ENCODE assay signal across 1 cellular context in the genomic region with DNA sequence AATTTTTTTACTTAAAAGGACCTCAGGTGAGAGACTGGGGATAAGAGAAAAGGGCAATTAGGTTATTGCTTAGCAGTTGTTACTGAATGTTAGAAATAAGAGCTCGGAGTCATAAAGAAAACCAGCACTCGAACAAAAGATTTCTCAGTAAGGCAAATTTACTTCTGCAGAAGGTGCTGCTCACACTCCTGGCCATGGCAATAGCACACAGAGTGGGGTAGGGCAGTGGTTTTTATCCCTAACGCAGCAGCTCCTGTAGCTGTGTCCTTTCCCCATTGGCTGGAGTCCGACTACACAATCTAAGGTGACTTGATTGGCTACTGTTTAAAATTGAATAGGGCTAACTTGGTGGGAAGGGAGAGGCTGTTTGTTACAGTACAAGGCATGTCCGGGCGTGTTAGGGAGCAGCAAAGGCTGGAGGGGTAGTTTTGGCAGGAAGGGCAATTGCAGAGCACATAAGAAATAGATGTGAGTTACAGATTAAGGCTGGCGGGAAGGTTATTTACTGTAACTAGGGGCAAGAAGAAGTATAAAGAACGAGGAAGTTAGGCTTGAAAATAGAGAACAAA.
TF ChIP-seq lines count a peak whose summit lies in the region.

No MANE protein-coding gene starts in this region.

TF ChIP-seq in WTC11, 78 proteins besides CTCF, POLR2A, EP300 and RAD21 (continued from another document):
- TF ChIP-seq USF2 (CRISPR knock-in tag; IDR thresholded peaks at IDR 0.05): no peak
- TF ChIP-seq, protein P1, sequence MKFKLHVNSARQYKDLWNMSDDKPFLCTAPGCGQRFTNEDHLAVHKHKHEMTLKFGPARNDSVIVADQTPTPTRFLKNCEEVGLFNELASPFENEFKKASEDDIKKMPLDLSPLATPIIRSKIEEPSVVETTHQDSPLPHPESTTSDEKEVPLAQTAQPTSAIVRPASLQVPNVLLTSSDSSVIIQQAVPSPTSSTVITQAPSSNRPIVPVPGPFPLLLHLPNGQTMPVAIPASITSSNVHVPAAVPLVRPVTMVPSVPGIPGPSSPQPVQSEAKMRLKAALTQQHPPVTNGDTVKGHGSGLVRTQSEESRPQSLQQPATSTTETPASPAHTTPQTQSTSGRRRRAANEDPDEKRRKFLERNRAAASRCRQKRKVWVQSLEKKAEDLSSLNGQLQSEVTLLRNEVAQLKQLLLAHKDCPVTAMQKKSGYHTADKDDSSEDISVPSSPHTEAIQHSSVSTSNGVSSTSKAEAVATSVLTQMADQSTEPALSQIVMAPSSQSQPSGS (CRISPR knock-in tag; IDR thresholded peaks at IDR 0.05; ENCODE audit: borderline replicate concordance, low read depth): no peak
- no peak for TF ChIP-seq SMAD4 (CRISPR knock-in tag; IDR thresholded peaks at IDR 0.05)
- TF ChIP-seq IRF2 (CRISPR knock-in tag; IDR thresholded peaks at IDR 0.05; ENCODE audit: borderline replicate concordance, low read depth): no peak
- TF ChIP-seq ELF4 (CRISPR knock-in tag; IDR thresholded peaks at IDR 0.05; ENCODE audit: low read depth): no peak
- TF ChIP-seq ATF1 (CRISPR knock-in tag; IDR thresholded peaks at IDR 0.05): no peak
- no peak for TF ChIP-seq GTF2I (CRISPR knock-in tag; conservative IDR thresholded peaks at IDR 0.05)
- no peak for TF ChIP-seq ZNF416 (CRISPR knock-in tag; IDR thresholded peaks at IDR 0.05)
- no peak for TF ChIP-seq NR2C2 (CRISPR knock-in tag; IDR thresholded peaks at IDR 0.05)
- no peak for TF ChIP-seq RELA (CRISPR knock-in tag; IDR thresholded peaks at IDR 0.05; ENCODE audit: borderline replicate concordance)
- no peak for TF ChIP-seq ZNF423 (CRISPR knock-in tag; IDR thresholded peaks at IDR 0.05)
- TF ChIP-seq, protein P2, sequence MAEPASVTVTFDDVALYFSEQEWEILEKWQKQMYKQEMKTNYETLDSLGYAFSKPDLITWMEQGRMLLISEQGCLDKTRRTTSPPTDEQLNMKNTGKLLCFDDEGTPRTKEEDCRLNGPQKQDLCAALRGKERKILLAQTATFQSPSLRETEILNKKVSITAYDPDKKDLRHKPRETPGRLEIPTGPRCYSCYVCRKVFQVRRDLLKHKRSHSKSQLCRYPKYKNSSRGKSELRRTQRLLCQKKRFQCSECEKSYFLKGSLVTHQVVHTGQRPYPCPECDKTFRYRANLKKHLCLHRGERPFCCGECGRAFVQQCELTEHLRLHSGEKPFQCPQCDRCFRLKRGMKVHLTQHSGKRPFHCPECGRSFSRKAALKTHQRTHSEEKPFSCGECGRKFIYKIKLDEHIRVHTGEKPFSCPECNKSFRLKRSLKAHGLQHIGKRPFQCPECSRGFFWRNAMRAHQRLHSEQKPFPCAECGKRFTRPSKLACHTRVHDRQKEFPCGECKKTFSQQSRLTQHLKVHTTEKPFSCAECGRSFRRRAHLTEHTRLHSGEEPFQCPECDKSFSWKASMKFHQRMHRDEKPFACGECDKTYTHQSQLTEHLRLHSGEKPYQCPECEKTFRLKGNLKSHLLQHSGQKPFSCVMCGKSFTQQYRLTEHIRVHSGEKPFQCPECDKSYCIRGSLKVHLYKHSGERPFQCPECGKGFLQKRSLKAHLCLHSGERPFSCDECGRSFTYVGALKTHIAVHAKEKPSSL (CRISPR knock-in tag; conservative IDR thresholded peaks at IDR 0.05): no peak
- TF ChIP-seq SOX15 (CRISPR knock-in tag; IDR thresholded peaks at IDR 0.05): no peak
- no peak for TF ChIP-seq ZNF317 (CRISPR knock-in tag; IDR thresholded peaks at IDR 0.05; ENCODE audit: borderline replicate concordance, low read depth)
- no peak for TF ChIP-seq ZNF232 (CRISPR knock-in tag; IDR thresholded peaks at IDR 0.05)
- TF ChIP-seq ZNF219 (CRISPR knock-in tag; IDR thresholded peaks at IDR 0.05; ENCODE audit: borderline replicate concordance): no peak
- no peak for TF ChIP-seq JAZF1 (CRISPR knock-in tag; IDR thresholded peaks at IDR 0.05)
- no peak for TF ChIP-seq OVOL2 (CRISPR knock-in tag; IDR thresholded peaks at IDR 0.05; ENCODE audit: borderline replicate concordance)
